In the genomic region with DNA sequence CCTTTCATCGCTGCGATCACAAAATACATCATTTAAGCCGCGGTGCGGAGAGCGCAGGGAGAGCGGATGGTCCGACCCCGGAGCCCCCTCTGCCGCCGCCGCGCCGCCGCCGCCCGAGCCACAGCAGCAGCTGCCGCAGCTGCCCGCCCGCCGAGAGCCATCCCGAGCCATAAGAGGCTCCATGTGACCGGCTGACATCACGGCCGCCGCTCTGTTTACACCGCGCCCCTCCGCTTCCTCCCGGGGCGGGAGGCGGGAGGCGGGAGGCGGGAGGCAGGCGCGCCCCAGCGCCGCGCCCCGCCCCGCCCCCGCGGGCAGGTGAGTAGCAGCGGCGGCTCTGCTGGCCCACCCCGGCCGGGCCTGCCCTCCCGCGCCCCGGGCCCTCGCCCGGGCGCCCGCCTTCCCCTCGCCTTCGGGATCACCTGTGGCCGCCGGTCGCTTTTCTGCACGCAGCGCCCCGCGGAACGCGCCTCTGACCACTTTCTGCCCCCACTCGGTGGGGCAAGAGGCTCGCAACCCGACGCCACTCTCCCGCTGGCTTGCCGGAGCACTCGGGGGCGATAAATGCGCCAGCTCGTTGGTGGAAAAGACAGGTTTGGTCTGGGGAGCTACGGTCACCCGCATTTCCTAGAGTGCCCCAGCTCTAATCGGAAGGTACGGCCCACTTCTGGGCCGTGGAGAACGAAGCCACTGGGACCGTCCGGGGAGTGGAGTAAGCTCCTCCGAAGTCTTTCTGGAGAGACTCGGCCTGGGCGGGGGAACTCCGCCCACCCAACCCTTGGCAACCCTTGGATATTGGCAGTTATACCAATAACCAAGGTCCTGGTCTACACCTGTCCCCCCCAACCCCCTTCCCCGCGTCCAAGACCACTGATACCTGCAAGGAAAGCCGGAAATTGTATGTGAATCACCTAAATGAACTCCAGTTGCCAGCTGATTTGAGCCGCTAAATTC, we compare ENCODE assay signal across 1 cellular context.
TF ChIP-seq lines count a peak whose summit lies in the region.

No MANE protein-coding gene starts in this region.

TF ChIP-seq in SK-N-SH treated with all-trans-retinoic acid at 6 μM for 48 hours, 23 proteins besides CTCF, POLR2A, EP300 and RAD21 (continued from another document):
- TF ChIP-seq, protein P1, sequence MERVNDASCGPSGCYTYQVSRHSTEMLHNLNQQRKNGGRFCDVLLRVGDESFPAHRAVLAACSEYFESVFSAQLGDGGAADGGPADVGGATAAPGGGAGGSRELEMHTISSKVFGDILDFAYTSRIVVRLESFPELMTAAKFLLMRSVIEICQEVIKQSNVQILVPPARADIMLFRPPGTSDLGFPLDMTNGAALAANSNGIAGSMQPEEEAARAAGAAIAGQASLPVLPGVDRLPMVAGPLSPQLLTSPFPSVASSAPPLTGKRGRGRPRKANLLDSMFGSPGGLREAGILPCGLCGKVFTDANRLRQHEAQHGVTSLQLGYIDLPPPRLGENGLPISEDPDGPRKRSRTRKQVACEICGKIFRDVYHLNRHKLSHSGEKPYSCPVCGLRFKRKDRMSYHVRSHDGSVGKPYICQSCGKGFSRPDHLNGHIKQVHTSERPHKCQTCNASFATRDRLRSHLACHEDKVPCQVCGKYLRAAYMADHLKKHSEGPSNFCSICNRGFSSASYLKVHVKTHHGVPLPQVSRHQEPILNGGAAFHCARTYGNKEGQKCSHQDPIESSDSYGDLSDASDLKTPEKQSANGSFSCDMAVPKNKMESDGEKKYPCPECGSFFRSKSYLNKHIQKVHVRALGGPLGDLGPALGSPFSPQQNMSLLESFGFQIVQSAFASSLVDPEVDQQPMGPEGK (CRISPR knock-in tag; IDR thresholded peaks at IDR 0.05; ENCODE audit: borderline replicate concordance), result no peak
- no peak for TF ChIP-seq ZNF565 (CRISPR knock-in tag; conservative IDR thresholded peaks at IDR 0.05; ENCODE audit: low read depth)
- TF ChIP-seq, protein P2, sequence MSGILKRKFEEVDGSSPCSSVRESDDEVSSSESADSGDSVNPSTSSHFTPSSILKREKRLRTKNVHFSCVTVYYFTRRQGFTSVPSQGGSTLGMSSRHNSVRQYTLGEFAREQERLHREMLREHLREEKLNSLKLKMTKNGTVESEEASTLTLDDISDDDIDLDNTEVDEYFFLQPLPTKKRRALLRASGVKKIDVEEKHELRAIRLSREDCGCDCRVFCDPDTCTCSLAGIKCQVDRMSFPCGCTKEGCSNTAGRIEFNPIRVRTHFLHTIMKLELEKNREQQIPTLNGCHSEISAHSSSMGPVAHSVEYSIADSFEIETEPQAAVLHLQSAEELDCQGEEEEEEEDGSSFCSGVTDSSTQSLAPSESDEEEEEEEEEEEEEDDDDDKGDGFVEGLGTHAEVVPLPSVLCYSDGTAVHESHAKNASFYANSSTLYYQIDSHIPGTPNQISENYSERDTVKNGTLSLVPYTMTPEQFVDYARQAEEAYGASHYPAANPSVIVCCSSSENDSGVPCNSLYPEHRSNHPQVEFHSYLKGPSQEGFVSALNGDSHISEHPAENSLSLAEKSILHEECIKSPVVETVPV (CRISPR knock-in tag; IDR thresholded peaks at IDR 0.05), result no peak
